ENCODE assay signal across 14 cellular contexts in genomic region chr3:87740894-87741293, GRCh38. TPM values are rescaled to one million over a fixed set of nuclear protein-coding genes. Genes with fewer than 3 reads are reported as not detected.
"Had no signal": no experiment of that assay in that cellular context is flagged by ENCODE, and none has a peak within 500 bp of the region (broad histone marks: within the 10 kb centered on the region; RNA-seq: fewer than 3 reads in every experiment).

No MANE protein-coding gene starts in this region.

RNA-seq across cellular contexts. Expression of gene HTR1F, which starts 51.6 kb away (rescaled TPM):
- total RNA-seq: activated B cell treated with CpG ODN at 0.5 μM for 24 hours; activated CD4-positive, alpha-beta memory T cell treated with anti-CD3 and anti-CD28 coated beads for 36 hours; activated CD4-positive, alpha-beta T cell treated with anti-CD3 and anti-CD28 coated beads, Interleukin-2, amount 10 ng/mL, durations not matched to agents 24 days and 14 days; activated CD8-positive, alpha-beta memory T cell treated with anti-CD3 and anti-CD28 coated beads for 36 hours; activated CD8-positive, alpha-beta T cell treated with anti-CD3 and anti-CD28 coated beads for 36 hours; activated naive CD4-positive, alpha-beta T cell treated with anti-CD3 and anti-CD28 coated beads for 36 hours; activated naive CD4-positive, alpha-beta T cell treated with anti-CD3 and anti-CD28 coated beads, Interleukin-2, amount 50 U/mL, for 72 hours; activated naive CD8-positive, alpha-beta T cell treated with anti-CD3 and anti-CD28 coated beads for 36 hours; activated T-cell treated with anti-CD3 and anti-CD28 coated beads, Interleukin-2, amount 50 U/mL, for 72 hours; activated T-helper 1 cell treated with anti-CD3 and anti-CD28 coated beads, Interleukin-12 subunit alpha, Interleukin-12 subunit beta, Interleukin-2, Interleukin-4 antibody, amounts not matched to agents 30 ng/mL and 10 ng/mL and 1 ng/mL, durations not matched to agents 14 hours and 24 hours and 36 hours; activated T-helper 17 cell treated with anti-CD3 and anti-CD28 coated beads, Interleukin-2, amount 50 U/mL, for 72 hours; T-helper 1 cell treated with Interleukin-12 subunit alpha and Interleukin-12 subunit beta and Interleukin-4 antibody, amounts not matched to agents 30 ng/mL and 1 ng/mL, for 36 hours; T-helper 2 cell treated with Interferon-gamma antibody and Interleukin-4, amounts not matched to agents 100 ng/mL and 5 ng/mL, for 36 hours had no signal
- polyA plus RNA-seq: aorta had no signal
